Comparison of ENCODE assay signal across 22 cellular contexts in the genomic region with DNA sequence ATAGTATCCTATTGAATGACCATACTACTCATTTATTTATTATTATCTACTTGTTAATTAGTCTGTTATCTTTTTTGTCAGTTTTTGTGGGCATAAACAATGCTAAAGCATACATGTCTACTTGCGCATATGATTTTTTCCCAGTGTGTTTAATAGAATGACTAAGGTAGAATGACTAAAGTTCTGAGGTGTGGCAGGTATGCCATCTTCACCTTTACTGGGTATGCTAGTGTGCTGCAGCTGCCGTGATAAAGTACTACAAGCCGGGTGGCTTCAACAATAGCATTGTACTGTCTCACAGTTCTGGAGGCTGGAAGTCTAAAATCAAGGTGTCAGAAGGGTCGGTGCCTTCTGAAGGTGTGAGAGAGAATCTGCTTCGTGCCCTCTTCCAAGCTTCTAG.
"Had no signal": no experiment of that assay in that cellular context is flagged by ENCODE, and none has a peak within 500 bp of the region (broad histone marks: within the 10 kb centered on the region; RNA-seq: fewer than 3 reads in every experiment).

No MANE protein-coding gene starts in this region.

- H3K9me3 Mint-ChIP-seq: stimulated activated memory B cell treated with anti-CD40 and anti-IgM and Interleukin-4, amounts not matched to agents 10 μg/mL and 1 μg/mL and 100 μg/mL, for 72 hours; stimulated activated naive CD8-positive, alpha-beta T cell treated with anti-CD3 and anti-CD28 coated beads, Interleukin-15, amount 100 ng/mL, for 72 hours had no signal

- H3K27me3 Mint-ChIP-seq: stimulated activated naive CD8-positive, alpha-beta T cell treated with anti-CD3 and anti-CD28 coated beads, Interleukin-15, amount 100 ng/mL, for 72 hours had no signal

- H3K4me1 Mint-ChIP-seq: nephron progenitor cell had no signal

- H3K27ac Mint-ChIP-seq: nephron progenitor cell; stimulated activated memory B cell treated with anti-CD40 and anti-IgM and Interleukin-4, amounts not matched to agents 10 μg/mL and 1 μg/mL and 100 μg/mL, for 72 hours; stimulated activated naive CD8-positive, alpha-beta T cell treated with anti-CD3 and anti-CD28 coated beads, Interleukin-15, amount 100 ng/mL, for 72 hours had no signal

- H2AFZ ChIP-seq: hepatocyte had no signal

- H3K9me3 ChIP-seq: esophagus squamous epithelium, lower lobe of right lung, neutrophil, psoas muscle, right lobe of liver, testis, tibial nerve, upper lobe of right lung had no signal

- DNase-seq: effector memory CD4-positive, alpha-beta T cell; esophagus squamous epithelium; foreskin fibroblast; kidney; left cardiac atrium; left ventricle myocardium inferior; lower lobe of right lung; mesenchymal stem cell; midbrain; nephron progenitor cell; psoas muscle; retina; right lobe of liver; stimulated activated CD4-positive, alpha-beta T cell treated with anti-CD3 and anti-CD28 coated beads, Interleukin-4, amount 100 ng/mL, for 24 hours; stimulated activated naive CD8-positive, alpha-beta T cell treated with anti-CD3 and anti-CD28 coated beads, Interleukin-15, amount 100 ng/mL, for 72 hours; testis; upper lobe of right lung had no signal

- H3K27ac ChIP-seq: epithelial cell of prostate, esophagus squamous epithelium, hepatocyte, left ventricle myocardium inferior, lower lobe of right lung, neutrophil, psoas muscle, right lobe of liver, testis, tibial nerve, upper lobe of right lung had no signal

- ATAC-seq: left cardiac atrium; lower lobe of right lung; psoas muscle; right lobe of liver; stimulated activated memory B cell treated with anti-CD40 and anti-IgM and Interleukin-4, amounts not matched to agents 10 μg/mL and 1 μg/mL and 100 μg/mL, for 72 hours; stimulated activated naive CD8-positive, alpha-beta T cell treated with anti-CD3 and anti-CD28 coated beads, Interleukin-15, amount 100 ng/mL, for 72 hours; upper lobe of right lung had no signal

- H3K4me1 ChIP-seq: esophagus squamous epithelium, lower lobe of right lung, right lobe of liver, testis, tibial nerve, upper lobe of right lung had no signal

- H3K4me2 ChIP-seq: hepatocyte had no signal

- H3K79me2 ChIP-seq: hepatocyte had no signal

- H3K4me3 ChIP-seq: esophagus squamous epithelium, hepatocyte, left ventricle myocardium inferior, lower lobe of right lung, psoas muscle, right lobe of liver, testis, tibial nerve, upper lobe of right lung had no signal

- H3K27me3 ChIP-seq: hepatocyte, neutrophil, right lobe of liver, testis, tibial nerve, upper lobe of right lung had no signal

- H3K4me3 Mint-ChIP-seq: nephron progenitor cell; stimulated activated memory B cell treated with anti-CD40 and anti-IgM and Interleukin-4, amounts not matched to agents 10 μg/mL and 1 μg/mL and 100 μg/mL, for 72 hours; stimulated activated naive CD8-positive, alpha-beta T cell treated with anti-CD3 and anti-CD28 coated beads, Interleukin-15, amount 100 ng/mL, for 72 hours had no signal

- H3K36me3 ChIP-seq: esophagus squamous epithelium, left ventricle myocardium inferior, lower lobe of right lung, neutrophil, right lobe of liver, tibial nerve, upper lobe of right lung had no signal
